8 cellular contexts compared by ENCODE assay signal in the genomic region with DNA sequence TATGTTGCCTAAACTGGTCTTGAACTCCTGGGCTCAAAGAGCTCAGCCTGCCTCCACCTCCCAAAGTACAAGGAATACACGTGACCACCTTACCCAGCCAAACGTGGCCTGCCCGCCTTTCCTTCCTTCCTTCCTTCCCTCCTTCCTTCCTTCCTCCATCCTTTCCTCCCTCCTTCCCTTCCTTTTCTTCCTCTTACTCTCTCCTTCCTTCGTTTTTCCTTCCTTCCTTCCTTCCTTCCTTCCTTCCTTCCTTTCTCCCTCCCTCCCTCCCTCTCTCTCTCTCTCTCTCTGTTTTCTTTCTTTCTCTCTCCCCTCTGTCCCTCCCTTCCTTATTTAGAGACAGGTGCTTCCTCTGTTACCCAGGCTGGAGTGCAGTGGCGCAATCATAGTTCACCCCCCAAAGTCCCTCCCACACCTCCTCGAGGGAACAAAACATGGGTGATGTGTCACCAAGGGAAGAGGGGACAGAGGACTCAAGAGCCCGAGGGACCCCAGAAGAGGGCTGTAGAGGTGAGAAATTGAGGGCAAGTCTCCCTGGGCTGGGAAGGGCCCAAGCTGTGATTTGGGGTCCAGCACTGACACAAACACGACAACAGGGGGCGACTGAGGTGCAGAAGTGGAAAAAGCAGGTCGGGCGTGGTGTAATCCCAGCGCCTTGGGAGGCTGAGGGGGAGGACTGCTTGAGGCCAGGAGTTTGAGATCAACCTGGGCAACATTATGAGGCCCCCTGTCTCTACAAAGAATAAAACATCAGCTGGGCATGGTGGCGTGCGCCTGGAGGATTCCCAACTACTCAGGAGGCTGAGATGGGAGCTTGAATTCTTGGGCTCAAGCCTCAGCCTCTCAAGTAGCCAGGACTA. TPM values are rescaled to one million over a fixed set of nuclear protein-coding genes. Genes with fewer than 3 reads are reported as not detected.
DNase-seq lines count a peak whose midpoint lies in the region; ATAC-seq and TF ChIP-seq lines count a peak whose summit lies in the region.

No MANE protein-coding gene starts in this region.

- H3K36me3 Mint-ChIP-seq in activated T-cell treated with anti-CD3 and anti-CD28 coated beads, Interleukin-2, amount 50 U/mL, for 24 hours (ENCODE audit: low read depth): no peaks in the 10 kb centered on the region
- H3K36me3 Mint-ChIP-seq in progenitor cell of endocrine pancreas (ENCODE audit: insufficient read depth): peaks cover 7% of the 10 kb centered on the region

- in situ Hi-C loops in GM23248 (cut with MboI): no loop called here

- no TSS peak for BruUV-seq in OCI-LY7 (replicated peaks; lab: Mats Ljungman, UMichigan)

- peaks cover 18% of the 10 kb centered on the region for H3K4me1 ChIP-seq in BE2C
- H3K4me1 ChIP-seq in GM23248 (ENCODE audit: insufficient read depth): peaks cover 25% of the 10 kb centered on the region
- peaks cover 10% of the 10 kb centered on the region for H3K4me1 ChIP-seq in OCI-LY7 (ENCODE audit: insufficient read depth, low read length, poor library complexity, severe bottlenecking)

- peaks cover 20% of the 10 kb centered on the region for H3K27me3 Mint-ChIP-seq in activated T-cell treated with anti-CD3 and anti-CD28 coated beads, Interleukin-2, amount 50 U/mL, for 24 hours
- peaks cover 8% of the 10 kb centered on the region for H3K27me3 Mint-ChIP-seq in progenitor cell of endocrine pancreas

- POLR2A ChIA-PET in OCI-LY7 (lab: Charles Lee): no interaction called here

- no peak overlapping the region for H3K9ac ChIP-seq in GM23248

- ATAC-seq in HG03045 (IDR thresholded peaks at IDR 0.05; ENCODE audit: unreplicated experiment): no peak

- no peaks in the 10 kb centered on the region for H3K36me3 ChIP-seq in BE2C
- H3K36me3 ChIP-seq in GM23248 (ENCODE audit: low read depth): no peaks in the 10 kb centered on the region
- H3K36me3 ChIP-seq in OCI-LY7 (ENCODE audit: insufficient read depth, low read length): no peaks in the 10 kb centered on the region

- H3K4me3 ChIP-seq in BE2C (ENCODE audit: low read depth, low read length) (no peak overlapping the region), GM23248 (no peak overlapping the region), OCI-LY7 (ENCODE audit: low read depth, low read length, poor library complexity, severe bottlenecking) (no peak overlapping the region)

- H3K4me2 ChIP-seq in GM23248 (ENCODE audit: unreplicated experiment) (no peak overlapping the region), OCI-LY7 (ENCODE audit: low read length) (no peak overlapping the region)

- no peaks in the 10 kb centered on the region; the same call in 1 of the 2 replicates for H3K27me3 ChIP-seq in BE2C
- H3K27me3 ChIP-seq in GM23248 (replicated peaks; ENCODE audit: insufficient read depth): no peaks in the 10 kb centered on the region

- H3K27ac ChIP-seq in GM23248: no peak overlapping the region
- H3K27ac ChIP-seq in OCI-LY7 (ENCODE audit: low read depth, low read length, poor library complexity, severe bottlenecking): no peak overlapping the region

- H3K9me3 Mint-ChIP-seq in activated T-cell treated with anti-CD3 and anti-CD28 coated beads, Interleukin-2, amount 50 U/mL, for 24 hours: no peaks in the 10 kb centered on the region
- no peaks in the 10 kb centered on the region for H3K9me3 Mint-ChIP-seq in progenitor cell of endocrine pancreas (ENCODE audit: low read depth)

- no peaks in the 10 kb centered on the region for H4K20me1 ChIP-seq in GM23248 (ENCODE audit: insufficient read depth)
- H4K20me1 ChIP-seq in OCI-LY7 (ENCODE audit: insufficient read depth, low read length): no peaks in the 10 kb centered on the region

- no peak overlapping the region for H3K4me3 Mint-ChIP-seq in activated T-cell treated with anti-CD3 and anti-CD28 coated beads, Interleukin-2, amount 50 U/mL, for 24 hours
- H3K4me3 Mint-ChIP-seq in progenitor cell of endocrine pancreas (ENCODE audit: low read depth): no peak overlapping the region

- peak; percentile 69 for DNase-seq in BE2C
- DNase-seq in GM23248: peak; percentile 78
- DNase-seq in OCI-LY7 (ENCODE audit: low spot score): peak; percentile 48
- DNase-seq in activated T-cell treated with anti-CD3 and anti-CD28 coated beads, Interleukin-2, amount 50 U/mL, for 24 hours: peak; percentile 66
- DNase-seq in foreskin melanocyte: peak; percentile 32
- peak; percentile 54 for DNase-seq in progenitor cell of endocrine pancreas (ENCODE audit: low spot score, unreplicated experiment)
- no peak for DNase-seq in dedifferentiated amniotic fluid mesenchymal stem cell (ENCODE audit: extremely low spot score)

- CTCF ChIA-PET in OCI-LY7 (lab: Charles Lee; ENCODE audit: unreplicated experiment): interaction anchor here (1.2 kb wide), 1 partner anchor 53 kb away, joined by 3 read pairs; a partner anchor contains a TSS

- 19 to 26% methylated on average over 14 of the region's 14 CpGs for WGBS in GM23248 (ENCODE audit: low coverage in 1 of 2, low lambda C conversion rate in 2 of 2, missing lambda C conversion rate in 2 of 2), 2 experiments

- no peak overlapping the region for H3K27ac Mint-ChIP-seq in activated T-cell treated with anti-CD3 and anti-CD28 coated beads, Interleukin-2, amount 50 U/mL, for 24 hours
- H3K27ac Mint-ChIP-seq in progenitor cell of endocrine pancreas: peak overlapping the region; percentile 73

- H3F3A ChIP-seq in GM23248 (ENCODE audit: insufficient read depth): 0 out of 2 replicates have a peak, but pooled peaks cover 3% of the 10 kb centered on the region

- H2AFZ ChIP-seq in GM23248: no peak overlapping the region
- no peak overlapping the region for H2AFZ ChIP-seq in OCI-LY7 (ENCODE audit: low read length)

- TF ChIP-seq CTCF in BE2C (IDR thresholded peaks at IDR 0.05; ENCODE audit: low read depth, low read length) (peak; percentile 84), OCI-LY7 (conservative IDR thresholded peaks at IDR 0.05; ENCODE audit: low read length) (peak; percentile 80), progenitor cell of endocrine pancreas (IDR thresholded peaks at IDR 0.05; ENCODE audit: unreplicated experiment) (peak; percentile 70)

- H3K79me2 ChIP-seq in GM23248 (ENCODE audit: insufficient read depth) (no peaks in the 10 kb centered on the region), OCI-LY7 (ENCODE audit: insufficient read depth, low read depth, low read length) (no peaks in the 10 kb centered on the region)

- H3K9me3 ChIP-seq in BE2C (no peaks in the 10 kb centered on the region), GM23248 (ENCODE audit: low read depth) (no peaks in the 10 kb centered on the region), OCI-LY7 (ENCODE audit: low read length) (no peaks in the 10 kb centered on the region)

- intact Hi-C loops in OCI-LY7 (cut with micrococcal nuclease; ENCODE audit: unreplicated experiment): loop anchor here (1.0 to 5.0 kb wide), 2 partner anchors 53 to 92 kb away; a partner anchor contains a TSS

- H3K4me1 Mint-ChIP-seq in activated T-cell treated with anti-CD3 and anti-CD28 coated beads, Interleukin-2, amount 50 U/mL, for 24 hours (ENCODE audit: low read depth): no peaks in the 10 kb centered on the region
- peaks cover 31% of the 10 kb centered on the region for H3K4me1 Mint-ChIP-seq in progenitor cell of endocrine pancreas (ENCODE audit: low read depth)

- H3K9me2 ChIP-seq in GM23248 (ENCODE audit: insufficient read depth) (no peaks in the 10 kb centered on the region), OCI-LY7 (ENCODE audit: insufficient read depth, low read length) (no peaks in the 10 kb centered on the region)

RNA-seq across cellular contexts. Expression of a gene that starts 28.1 kb away (rescaled TPM):
- polyA plus RNA-seq in BE2C (2012; ENCODE audit: insufficient read depth, insufficient read length, low read depth): 3.9 TPM
- 26.9 and 32.9 TPM in 2 replicates for total RNA-seq in GM23248 (2014; rRNA removed; shearing (Covaris generic))
- 6.7 and 8.2 TPM in 2 replicates for polyA plus RNA-seq in GM23248 (2016; fragmentation: Nextera tagmentation; extraction: Ambion mirVana)
- 4.2 and 5.6 TPM in 2 replicates for total RNA-seq in OCI-LY7 (2014; rRNA removed; shearing (Covaris generic))
- total RNA-seq in OCI-LY7 (2022): 7.3 and 8.0 TPM in 2 replicates
- 164 TPM in 2 replicates for total RNA-seq in progenitor cell of endocrine pancreas

RNA-seq across cellular contexts. Expression of a gene that starts 53.2 kb away (rescaled TPM):
- 60.4 TPM for polyA plus RNA-seq in BE2C (2012; ENCODE audit: insufficient read depth, insufficient read length, low read depth)
- total RNA-seq in GM23248 (2014; rRNA removed; shearing (Covaris generic)): 16.8 and 21.2 TPM in 2 replicates
- polyA plus RNA-seq in GM23248 (2016; fragmentation: Nextera tagmentation; extraction: Ambion mirVana): 6.1 and 7.9 TPM in 2 replicates
- total RNA-seq in OCI-LY7 (2014; rRNA removed; shearing (Covaris generic)): 15.7 and 17.0 TPM in 2 replicates
- 21.1 and 25.6 TPM in 2 replicates for total RNA-seq in OCI-LY7 (2022)
- total RNA-seq in progenitor cell of endocrine pancreas: 57.9 and 62.6 TPM in 2 replicates
